Comparison of ENCODE assay signal across 1 cellular context in genomic region chr9:35814106-35814840, GRCh38.
TF ChIP-seq lines count a peak whose summit lies in the region.

No MANE protein-coding gene starts in this region.

TF ChIP-seq in K562, 482 proteins besides CTCF, POLR2A, EP300 and RAD21 (continued from another document and continues in another):
- TF ChIP-seq ZNF384 (IDR thresholded peaks at IDR 0.05; ENCODE audit: low read depth, low read length) (no peak), CEBPG (CRISPR knock-in tag; IDR thresholded peaks at IDR 0.05) (peak; percentile 78), CEBPG (tag; conservative IDR thresholded peaks at IDR 0.05 in 1 of 2, IDR thresholded peaks at IDR 0.05 in 1 of 2) (peak; percentile 41 to 74), CREBBP (IDR thresholded peaks at IDR 0.05; ENCODE audit: low read depth, low read length) (no peak), KHSRP (IDR thresholded peaks at IDR 0.05) (no peak), PHF20 (IDR thresholded peaks at IDR 0.05; ENCODE audit: partially characterized antibody) (no peak), KAT8 (IDR thresholded peaks at IDR 0.05; ENCODE audit: low read depth) (no peak), ZNF436 (CRISPR knock-in tag; IDR thresholded peaks at IDR 0.05) (no peak), L3MBTL2 (IDR thresholded peaks at IDR 0.05) (peak; percentile 50; the same call in 1 of the 2 replicates), ZNF583 (CRISPR knock-in tag; IDR thresholded peaks at IDR 0.05) (no peak), ZNF253 (CRISPR knock-in tag; conservative IDR thresholded peaks at IDR 0.05) (no peak), MBD1 (CRISPR knock-in tag; IDR thresholded peaks at IDR 0.05) (no peak), HNRNPLL (IDR thresholded peaks at IDR 0.05; ENCODE audit: low read depth, low read length, poor library complexity, severe bottlenecking) (no peak), SRSF9 (IDR thresholded peaks at IDR 0.05; ENCODE audit: borderline replicate concordance, low read depth, low read length) (no peak), ZBTB17 (CRISPR knock-in tag; IDR thresholded peaks at IDR 0.05) (0 out of 2 replicates have a peak, but pooled peaks have one; percentile 34), DEAF1 (CRISPR knock-in tag; IDR thresholded peaks at IDR 0.05) (no peak), ZHX1 (conservative IDR thresholded peaks at IDR 0.05; ENCODE audit: low read length) (no peak), MLLT1 (IDR thresholded peaks at IDR 0.05) (no peak), BHLHE40 (IDR thresholded peaks at IDR 0.05; ENCODE audit: low read length) (0 out of 2 replicates have a peak, but pooled peaks have one; percentile 2), ZBTB43 (CRISPR knock-in tag; IDR thresholded peaks at IDR 0.05) (no peak), ARID3A (IDR thresholded peaks at IDR 0.05; ENCODE audit: borderline replicate concordance, low read depth, low read length) (no peak), ELF4 (CRISPR knock-in tag; IDR thresholded peaks at IDR 0.05) (no peak), GATAD2A (IDR thresholded peaks at IDR 0.05) (no peak), FOXP1 (CRISPR knock-in tag; IDR thresholded peaks at IDR 0.05) (no peak), NKRF (IDR thresholded peaks at IDR 0.05; ENCODE audit: borderline replicate concordance) (no peak), U2AF2 (optimal IDR thresholded peaks at IDR 0.05; ENCODE audit: low read depth, low read length) (no peak), E2F1 (CRISPR knock-in tag; IDR thresholded peaks at IDR 0.05) (no peak), TAF7 (tag; IDR thresholded peaks at IDR 0.05) (no peak), TBP (optimal IDR thresholded peaks at IDR 0.05; ENCODE audit: low read depth, low read length) (peak; percentile 37), RBM34 (IDR thresholded peaks at IDR 0.05; ENCODE audit: borderline replicate concordance, insufficient read depth, low read length) (no peak), KDM2B (CRISPR knock-in tag; IDR thresholded peaks at IDR 0.05) (no peak), SNRNP70 (optimal IDR thresholded peaks at IDR 0.05; ENCODE audit: low read depth, low read length) (no peak), ZNF740 (CRISPR knock-in tag; IDR thresholded peaks at IDR 0.05) (no peak), ZNF740 (tag; IDR thresholded peaks at IDR 0.05) (no peak), STAG1 (CRISPR knock-in tag; IDR thresholded peaks at IDR 0.05; ENCODE audit: borderline replicate concordance) (no peak), OTX1 (CRISPR knock-in tag; IDR thresholded peaks at IDR 0.05) (no peak), ZNF639 (CRISPR knock-in tag; conservative IDR thresholded peaks at IDR 0.05 in 1 of 2, IDR thresholded peaks at IDR 0.05 in 1 of 2) (peak in 1 of 2 experiments; percentile 21; a peak in 1 of 4 replicates), ZNF431 (CRISPR knock-in tag; IDR thresholded peaks at IDR 0.05) (no peak), LARP7 (IDR thresholded peaks at IDR 0.05) (no peak)
